1 cellular context compared by ENCODE assay signal in genomic region chr13:72125561-72125960, GRCh38.
TF ChIP-seq lines count a peak whose summit lies in the region.

No MANE protein-coding gene starts in this region.

TF ChIP-seq in endothelial cell of umbilical vein, 7 proteins besides CTCF, POLR2A, EP300 and RAD21:
- TF ChIP-seq MYC (IDR thresholded peaks at IDR 0.05; ENCODE audit: low read depth, low read length) (no peak), POLR2AphosphoS5 (IDR thresholded peaks at IDR 0.05; ENCODE audit: insufficient read depth, low read depth, low read length) (no peak), FOS (IDR thresholded peaks at IDR 0.05; ENCODE audit: borderline replicate concordance, insufficient read depth, low read length) (no peak), GATA2 (IDR thresholded peaks at IDR 0.05; ENCODE audit: insufficient read depth, insufficient read length, low read depth, low read length) (no peak), JUN (IDR thresholded peaks at IDR 0.05; ENCODE audit: borderline replicate concordance, insufficient read depth, insufficient read length, low read depth) (no peak), EZH2 (IDR thresholded peaks at IDR 0.05; ENCODE audit: borderline replicate concordance, low read depth, low read length, severe bottlenecking) (no peak)
- TF ChIP-seq, protein P1, sequence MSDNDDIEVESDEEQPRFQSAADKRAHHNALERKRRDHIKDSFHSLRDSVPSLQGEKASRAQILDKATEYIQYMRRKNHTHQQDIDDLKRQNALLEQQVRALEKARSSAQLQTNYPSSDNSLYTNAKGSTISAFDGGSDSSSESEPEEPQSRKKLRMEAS (IDR thresholded peaks at IDR 0.05; ENCODE audit: insufficient read depth, insufficient read length): no peak
TF ChIP-seq in endothelial cell of umbilical vein: peak in this region for 0.
